Comparison of ENCODE assay signal across 32 cellular contexts in genomic region chr1:55929652-55930051, GRCh38.
"Had no signal": no experiment of that assay in that cellular context is flagged by ENCODE, and none has a peak within 500 bp of the region (broad histone marks: within the 10 kb centered on the region; RNA-seq: fewer than 3 reads in every experiment).

No MANE protein-coding gene starts in this region.

- H3K4me3 ChIP-seq: adrenal gland, body of pancreas, breast epithelium had no signal

- H3K9me3 ChIP-seq: adrenal gland, body of pancreas, breast epithelium had no signal

- ATAC-seq: activated CD8-positive, alpha-beta T cell treated with anti-CD3 and anti-CD28 coated beads for 36 hours; activated naive CD4-positive, alpha-beta T cell treated with anti-CD3 and anti-CD28 coated beads, Interleukin-2, amount 50 U/mL, for 72 hours; activated T-cell treated with anti-CD3 and anti-CD28 coated beads, Interleukin-2, amount 50 U/mL, for 4 hours; activated T-cell treated with anti-CD3 and anti-CD28 coated beads, Interleukin-2, amount 50 U/mL, for 72 hours; activated T-helper 17 cell treated with anti-CD3 and anti-CD28 coated beads, Interleukin-2, amount 50 U/mL, for 72 hours; body of pancreas had no signal

- DNase-seq: activated B cell treated with CpG ODN at 0.5 μM for 24 hours; activated CD4-positive, alpha-beta memory T cell treated with anti-CD3 and anti-CD28 coated beads for 36 hours; activated CD4-positive, alpha-beta T cell treated with anti-CD3 and anti-CD28 coated beads for 4 hours; activated CD4-positive, alpha-beta T cell treated with anti-CD3 and anti-CD28 coated beads, Interleukin-2, amount 10 ng/mL, durations not matched to agents 24 days and 14 days; activated CD4-positive, alpha-beta T cell treated with anti-CD3 and anti-CD28 coated beads, Interleukin-2, amount 50 U/mL, for 1 hour; activated CD4-positive, alpha-beta T cell treated with anti-CD3 and anti-CD28 coated beads, Interleukin-2, amount 50 U/mL, for 4 hours; activated CD4-positive, CD25-positive, alpha-beta regulatory T cell treated with anti-CD3 and anti-CD28 coated beads, Interleukin-2, amount 50 U/mL, for 72 hours; activated CD8-positive, alpha-beta memory T cell treated with anti-CD3 and anti-CD28 coated beads, Interleukin-2, amount 50 U/mL, for 4 hours; activated CD8-positive, alpha-beta T cell treated with anti-CD3 and anti-CD28 coated beads for 36 hours; activated effector memory CD4-positive, alpha-beta T cell treated with anti-CD3 and anti-CD28 coated beads, Interleukin-2, amount 50 U/mL, for 16 hours; activated gamma-delta T cell treated with Interleukin-2 at 50 U/mL for 16 hours; activated naive CD4-positive, alpha-beta T cell; activated naive CD4-positive, alpha-beta T cell treated with anti-CD3 and anti-CD28 coated beads for 36 hours; activated naive CD4-positive, alpha-beta T cell treated with anti-CD3 and anti-CD28 coated beads, Interleukin-2, amount 50 U/mL, for 16 hours; activated naive CD8-positive, alpha-beta T cell treated with anti-CD3 and anti-CD28 coated beads for 36 hours; activated T-cell treated with anti-CD3 and anti-CD28 coated beads for 4 hours; activated T-cell treated with anti-CD3 and anti-CD28 coated beads, Interleukin-2, amount 50 U/mL, for 1 hour; activated T-cell treated with anti-CD3 and anti-CD28 coated beads, Interleukin-2, amount 50 U/mL, for 4 hours; activated T-cell treated with anti-CD3 and anti-CD28 coated beads, Interleukin-2, amount 50 U/mL, for 72 hours; adrenal gland; amniotic stem cell; body of pancreas; brain microvascular endothelial cell; central memory CD4-positive, alpha-beta T cell; SW 1271; T-helper 1 cell; T-helper 2 cell; T-helper 9 cell had no signal

- H3K4me1 ChIP-seq: adrenal gland, body of pancreas, breast epithelium had no signal

- H3K36me3 ChIP-seq: adrenal gland, brain microvascular endothelial cell, breast epithelium had no signal

- H3K27me3 ChIP-seq: adrenal gland, body of pancreas, brain microvascular endothelial cell, breast epithelium had no signal

- H3K27ac ChIP-seq: adrenal gland, body of pancreas, brain microvascular endothelial cell, breast epithelium, VCaP had no signal
